27 cellular contexts compared by ENCODE assay signal in the genomic region with DNA sequence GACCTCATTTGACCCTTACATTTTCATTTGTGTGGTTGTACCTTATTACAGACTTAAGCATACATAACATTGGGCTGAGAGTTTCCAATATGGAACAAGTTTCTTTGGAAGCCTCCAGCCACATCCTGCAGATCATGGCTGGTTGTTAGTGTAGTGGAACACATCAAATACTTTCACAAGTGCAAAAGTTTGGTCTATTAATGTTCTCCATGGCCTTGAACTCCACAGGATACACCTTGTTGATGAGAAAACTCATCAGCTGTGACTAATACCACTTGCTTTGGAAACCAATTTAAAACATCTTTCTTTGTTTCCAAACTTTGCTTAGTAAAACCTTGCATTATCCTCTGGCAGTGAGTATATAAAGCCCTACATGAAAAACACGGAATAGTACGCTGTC. TPM values are rescaled to one million over a fixed set of nuclear protein-coding genes. Genes with fewer than 3 reads are reported as not detected.
"Had no signal": no experiment of that assay in that cellular context is flagged by ENCODE, and none has a peak within 500 bp of the region (broad histone marks: within the 10 kb centered on the region; RNA-seq: fewer than 3 reads in every experiment).

No MANE protein-coding gene starts in this region.

- H3K27ac ChIP-seq: left lung, ovary, right lobe of liver, tibial nerve, uterus had no signal

- DNase-seq: hypothalamus; immature natural killer cell; kidney; left colon; left lung; midbrain; mucosa of descending colon; naive thymus-derived CD4-positive, alpha-beta T cell; ovary; retina; right lobe of liver; stimulated activated CD4-positive, alpha-beta T cell treated with anti-CD3 and anti-CD28 coated beads, Interleukin-1b, Interleukin-23, amount 100 ng/mL, for 48 hours; stimulated activated CD4-positive, alpha-beta T cell treated with anti-CD3 and anti-CD28 coated beads, Interleukin-2, amount 100 ng/mL, for 48 hours; stimulated activated CD4-positive, alpha-beta T cell treated with anti-CD3 and anti-CD28 coated beads, Interleukin-4, amount 100 ng/mL, for 4 hours; stimulated activated CD8-positive, alpha-beta memory T cell treated with anti-CD3 and anti-CD28 coated beads, Interleukin-4, amount 100 ng/mL, for 48 hours; stimulated activated naive CD4-positive, alpha-beta T cell treated with Interleukin-2 at 50 U/mL for 16 hours; stimulated activated naive CD8-positive, alpha-beta T cell treated with anti-CD3 and anti-CD28 coated beads, Interleukin-15, amount 100 ng/mL, for 72 hours; substantia nigra; uterus had no signal

- H3K4me1 ChIP-seq: left lung, right lobe of liver, tibial nerve, uterus had no signal

- H3K27me3 ChIP-seq: left lung, ovary, right lobe of liver, tibial nerve, uterus had no signal

- H3K36me3 Mint-ChIP-seq: immature natural killer cell; natural killer cell treated with Interleukin-12 subunit alpha and Interleukin-12 subunit beta and Interleukin-15 and Interleukin-18, amount 100 ng/mL, for 72 hours; stimulated activated memory B cell treated with anti-CD40 and anti-IgM and Interleukin-4, amounts not matched to agents 10 μg/mL and 1 μg/mL and 100 μg/mL, for 72 hours; type B pancreatic cell had no signal

- H3K36me3 ChIP-seq: left lung, ovary, right lobe of liver, tibial nerve, uterus had no signal

- H3K27me3 Mint-ChIP-seq: progenitor cell of endocrine pancreas; stimulated activated memory B cell treated with anti-CD40 and anti-IgM and Interleukin-4, amounts not matched to agents 10 μg/mL and 1 μg/mL and 100 μg/mL, for 72 hours; stimulated activated naive CD8-positive, alpha-beta T cell treated with anti-CD3 and anti-CD28 coated beads, Interleukin-15, amount 100 ng/mL, for 72 hours; type B pancreatic cell had no signal

- H3K9me3 ChIP-seq: left lung, mucosa of descending colon, ovary, right lobe of liver, tibial nerve, uterus had no signal

- H3K4me3 Mint-ChIP-seq: immature natural killer cell; memory B cell; naive thymus-derived CD4-positive, alpha-beta T cell; natural killer cell treated with Interleukin-12 subunit alpha and Interleukin-12 subunit beta and Interleukin-15 and Interleukin-18, amount 100 ng/mL, for 72 hours; stimulated activated memory B cell treated with anti-CD40 and anti-IgM and Interleukin-4, amounts not matched to agents 10 μg/mL and 1 μg/mL and 100 μg/mL, for 72 hours; stimulated activated naive CD8-positive, alpha-beta T cell treated with anti-CD3 and anti-CD28 coated beads, Interleukin-15, amount 100 ng/mL, for 72 hours; type B pancreatic cell had no signal

- ATAC-seq: left colon; left lung; mucosa of descending colon; naive thymus-derived CD4-positive, alpha-beta T cell; natural killer cell treated with Interleukin-12 subunit alpha and Interleukin-12 subunit beta and Interleukin-15 and Interleukin-18, amount 100 ng/mL, for 72 hours; right lobe of liver; stimulated activated memory B cell treated with anti-CD40 and anti-IgM and Interleukin-4, amounts not matched to agents 10 μg/mL and 1 μg/mL and 100 μg/mL, for 72 hours; stimulated activated naive CD8-positive, alpha-beta T cell treated with anti-CD3 and anti-CD28 coated beads, Interleukin-15, amount 100 ng/mL, for 72 hours had no signal

- H3K4me1 Mint-ChIP-seq: immature natural killer cell; memory B cell; stimulated activated memory B cell treated with anti-CD40 and anti-IgM and Interleukin-4, amounts not matched to agents 10 μg/mL and 1 μg/mL and 100 μg/mL, for 72 hours had no signal

- H3K9me3 Mint-ChIP-seq: immature natural killer cell; memory B cell; naive thymus-derived CD4-positive, alpha-beta T cell; natural killer cell treated with Interleukin-12 subunit alpha and Interleukin-12 subunit beta and Interleukin-15 and Interleukin-18, amount 100 ng/mL, for 72 hours; stimulated activated memory B cell treated with anti-CD40 and anti-IgM and Interleukin-4, amounts not matched to agents 10 μg/mL and 1 μg/mL and 100 μg/mL, for 72 hours; stimulated activated naive CD8-positive, alpha-beta T cell treated with anti-CD3 and anti-CD28 coated beads, Interleukin-15, amount 100 ng/mL, for 72 hours; type B pancreatic cell had no signal

- H3K27ac Mint-ChIP-seq: immature natural killer cell; memory B cell; naive thymus-derived CD4-positive, alpha-beta T cell; natural killer cell treated with Interleukin-12 subunit alpha and Interleukin-12 subunit beta and Interleukin-15 and Interleukin-18, amount 100 ng/mL, for 72 hours; progenitor cell of endocrine pancreas; stimulated activated memory B cell treated with anti-CD40 and anti-IgM and Interleukin-4, amounts not matched to agents 10 μg/mL and 1 μg/mL and 100 μg/mL, for 72 hours; stimulated activated naive CD8-positive, alpha-beta T cell treated with anti-CD3 and anti-CD28 coated beads, Interleukin-15, amount 100 ng/mL, for 72 hours; type B pancreatic cell had no signal

- H3K4me3 ChIP-seq: left lung, lung, mucosa of descending colon, ovary, right lobe of liver, smooth muscle cell, tibial nerve, uterus had no signal

RNA-seq across cellular contexts. Expression of gene MYZAP, which starts 46.1 kb away (rescaled TPM):
- total RNA-seq: natural killer cell treated with Interleukin-12 subunit alpha and Interleukin-12 subunit beta and Interleukin-15 and Interleukin-18, amount 100 ng/mL, for 72 hours had no signal
